ENCODE assay signal across 26 cellular contexts in the genomic region with DNA sequence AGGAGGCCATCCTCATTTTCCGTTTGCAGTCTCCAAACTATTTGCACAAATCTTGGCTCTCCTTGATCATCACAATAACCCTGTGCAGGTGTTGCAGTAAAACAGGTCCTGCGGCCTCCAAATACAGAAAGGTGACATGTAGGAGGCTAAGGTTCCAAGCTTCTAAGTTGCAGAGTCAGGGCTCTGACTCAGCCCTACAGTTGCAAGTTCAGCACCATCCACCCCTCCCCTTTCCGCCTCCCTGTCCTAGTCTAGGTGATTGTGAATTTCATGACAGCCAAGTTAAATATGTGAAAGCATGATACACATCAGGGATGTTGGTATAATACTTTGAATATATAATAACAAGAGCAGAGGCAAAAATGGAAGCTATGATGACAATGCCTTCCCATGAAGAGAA.
A peak's percentile ranks its signal among the peaks of the same experiment; 100 is the strongest.
DNase-seq lines count a peak whose midpoint lies in the region; ATAC-seq, FAIRE-seq and TF ChIP-seq lines count a peak whose summit lies in the region.
"Had no signal": no experiment of that assay in that cellular context is flagged by ENCODE, and none has a peak within 500 bp of the region (broad histone marks: within the 10 kb centered on the region; RNA-seq: fewer than 3 reads in every experiment).

No MANE protein-coding gene starts in this region.

- H3K4me1 Mint-ChIP-seq in type B pancreatic cell (ENCODE audit: unreplicated experiment), result no peaks in the 10 kb centered on the region
- H3K4me1 Mint-ChIP-seq: CD14-positive monocyte; CD8-positive, alpha-beta memory T cell had no signal

- H3K27me3 ChIP-seq in MM.1S (replicated peaks; ENCODE audit: insufficient read depth, low read length), result no peaks in the 10 kb centered on the region; the same call in 1 of the 2 replicates
- H3K27me3 ChIP-seq in RWPE2 (ENCODE audit: insufficient read depth, poor library complexity, severe bottlenecking), result peaks cover 97% of the 10 kb centered on the region
- H3K27me3 ChIP-seq: BE2C; BLaER1 treated with 17β-estradiol and CSF1 and Interleukin-3, amounts not matched to agents 10 nM and 100 nM had no signal

- H3K4me3 Mint-ChIP-seq in type B pancreatic cell, result no peak overlapping the region
- H3K4me3 Mint-ChIP-seq: CD14-positive monocyte; CD4-positive, alpha-beta T cell; CD8-positive, alpha-beta memory T cell; GM23338; H9 had no signal

- H3K9ac ChIP-seq in MM.1S (ENCODE audit: low read length) (no peak overlapping the region), kidney (ENCODE audit: low read length in 2 of 2) (no peak overlapping the region)
- H3K9ac ChIP-seq: BLaER1 treated with 17β-estradiol and CSF1 and Interleukin-3, amounts not matched to agents 10 nM and 100 nM had no signal

- peaks cover 51% of the 10 kb centered on the region for H3K27me3 Mint-ChIP-seq in type B pancreatic cell

- H3K9me2 ChIP-seq in MM.1S (replicated peaks; ENCODE audit: insufficient read depth, low read length), result no peaks in the 10 kb centered on the region

- H3K36me3 ChIP-seq in MM.1S (replicated peaks; ENCODE audit: insufficient read depth, low read length) (no peaks in the 10 kb centered on the region), RWPE2 (ENCODE audit: low read depth) (no peaks in the 10 kb centered on the region), kidney (ENCODE audit: control insufficient read depth in 1 of 2, insufficient read depth in 2 of 2, low read length in 2 of 2) (no peaks in the 10 kb centered on the region)
- H3K36me3 ChIP-seq: BE2C; BLaER1 treated with 17β-estradiol and CSF1 and Interleukin-3, amounts not matched to agents 10 nM and 100 nM had no signal

- H3K79me2 ChIP-seq in MM.1S (ENCODE audit: low read length), result no peaks in the 10 kb centered on the region

- H3K36me3 Mint-ChIP-seq in type B pancreatic cell, result no peaks in the 10 kb centered on the region
- H3K36me3 Mint-ChIP-seq: CD14-positive monocyte; CD8-positive, alpha-beta memory T cell had no signal

- H3F3A ChIP-seq in MM.1S (ENCODE audit: insufficient read depth, low read length), result no peaks in the 10 kb centered on the region

- H4K20me1 ChIP-seq in MM.1S (ENCODE audit: insufficient read depth, low read length), result no peaks in the 10 kb centered on the region
- H4K20me1 ChIP-seq: BLaER1 treated with 17β-estradiol and CSF1 and Interleukin-3, amounts not matched to agents 10 nM and 100 nM had no signal

- no peak for FAIRE-seq in kidney (lab: Jason Lieb, UNC)
- FAIRE-seq: A549, D721Med, GM12878, GM19239 had no signal

- peak overlapping the region; percentile 1 for H3K27ac Mint-ChIP-seq in type B pancreatic cell
- H3K27ac Mint-ChIP-seq: CD14-positive monocyte; CD4-positive, alpha-beta T cell; CD8-positive, alpha-beta memory T cell; H9 had no signal

- DNase-seq in MM.1S (peak; percentile 27), RWPE2 (ENCODE audit: low spot score) (no peak), type B pancreatic cell (ENCODE audit: extremely low spot score, unreplicated experiment) (no peak), OCI-M1 (lab: John Stamatoyannopoulos, UW) (no peak), kidney (no peak)
- DNase-seq: 8988T; ACHN; AML-193; BE2C; CD4-positive, alpha-beta T cell; CD8-positive, alpha-beta memory T cell; DMS 273 treated with DMSO at 0.1 percent for 48 hours; DMS79; EL; GDM1; H9 had no signal

- no peak for TF ChIP-seq CTCF in MM.1S (IDR thresholded peaks at IDR 0.05; ENCODE audit: low read length)
- no peak for TF ChIP-seq CTCF in RWPE2 (IDR thresholded peaks at IDR 0.05; ENCODE audit: poor library complexity, severe bottlenecking)
- TF ChIP-seq CTCF in type B pancreatic cell (conservative IDR thresholded peaks at IDR 0.05), result no peak
- no peak for TF ChIP-seq CTCF in kidney (IDR thresholded peaks at IDR 0.05; ENCODE audit: borderline replicate concordance, extremely low read depth, insufficient read depth)

- intact Hi-C loops in kidney (cut with DNase I), result no loop called here

- ATAC-seq in RWPE2 (ENCODE audit: low read depth) (peak; percentile 35; the same call in 1 of the 3 replicates), esophagus mucosa (peak; percentile 89), GM21786 (IDR thresholded peaks at IDR 0.05; ENCODE audit: unreplicated experiment) (no peak)
- ATAC-seq: A549, GM12878, GM23338, HCT116 had no signal

- H3K4me3 ChIP-seq in MM.1S (ENCODE audit: low read length), result no peak overlapping the region
- H3K4me3 ChIP-seq in RWPE2 (ENCODE audit: severe bottlenecking), result no peak overlapping the region
- no peak overlapping the region for H3K4me3 ChIP-seq in kidney (ENCODE audit: low read length in 2 of 2)
- H3K4me3 ChIP-seq: A549; BLaER1 treated with 17β-estradiol and CSF1 and Interleukin-3, amounts not matched to agents 10 nM and 100 nM; GM12878; GM23338 had no signal

- H3K4me2 ChIP-seq in MM.1S (ENCODE audit: low read depth, low read length), result no peak overlapping the region
- H3K4me2 ChIP-seq: A549; BLaER1 treated with 17β-estradiol and CSF1 and Interleukin-3, amounts not matched to agents 10 nM and 100 nM; GM23338 had no signal

- no peak overlapping the region for H2AFZ ChIP-seq in MM.1S (ENCODE audit: low read length)
- H2AFZ ChIP-seq: GM23338 had no signal

- H3K9me3 ChIP-seq in MM.1S (replicated peaks; ENCODE audit: insufficient read depth, low read length) (no peaks in the 10 kb centered on the region), RWPE2 (ENCODE audit: severe bottlenecking) (no peaks in the 10 kb centered on the region), kidney (ENCODE audit: control insufficient read depth in 1 of 2, low read length in 2 of 2) (no peaks in the 10 kb centered on the region)
- H3K9me3 ChIP-seq: A549; BE2C; BLaER1 treated with 17β-estradiol and CSF1 and Interleukin-3, amounts not matched to agents 10 nM and 100 nM had no signal

- H3K4me1 ChIP-seq in MM.1S (ENCODE audit: low read length) (0 out of 2 replicates have a peak, but pooled peaks cover 3% of the 10 kb centered on the region), RWPE2 (ENCODE audit: insufficient read depth, poor library complexity, severe bottlenecking) (no peaks in the 10 kb centered on the region), kidney (ENCODE audit: control insufficient read depth in 1 of 2, insufficient read depth in 1 of 2, low read depth in 1 of 2, low read length in 2 of 2) (no peaks in the 10 kb centered on the region)
- H3K4me1 ChIP-seq: A549, BE2C had no signal

- no peaks in the 10 kb centered on the region for H3K9me3 Mint-ChIP-seq in type B pancreatic cell
- H3K9me3 Mint-ChIP-seq: CD4-positive, alpha-beta T cell; GM23338; H9 had no signal

- H3K27ac ChIP-seq in MM.1S (ENCODE audit: low read length) (no peak overlapping the region), RWPE2 (ENCODE audit: poor library complexity, severe bottlenecking) (no peak overlapping the region), kidney (ENCODE audit: low read depth in 2 of 2, low read length in 2 of 2) (no peak overlapping the region)
- H3K27ac ChIP-seq: A549; BLaER1 treated with 17β-estradiol and CSF1 and Interleukin-3, amounts not matched to agents 10 nM and 100 nM had no signal
